Comparison of ENCODE assay signal across 15 cellular contexts in genomic region chr16:31711344-31711845, GRCh38.
DNase-seq lines count a peak whose midpoint lies in the region; ATAC-seq and TF ChIP-seq lines count a peak whose summit lies in the region.
"Had no signal": no experiment of that assay in that cellular context is flagged by ENCODE, and none has a peak within 500 bp of the region (broad histone marks: within the 10 kb centered on the region; RNA-seq: fewer than 3 reads in every experiment).

No MANE protein-coding gene starts in this region.

- H3K36me3 Mint-ChIP-seq in CD4-positive, alpha-beta memory T cell, result peaks cover 22 to 57% of the 10 kb centered on the region in 2 donors

- peaks cover 32% of the 10 kb centered on the region for H3K79me2 ChIP-seq in Loucy (ENCODE audit: insufficient read depth, low read length)

- CTCF ChIA-PET in CD4-positive, alpha-beta memory T cell (lab: Charles Lee; ENCODE audit: partially characterized antibody), result interaction anchor here (0.6 to 2.6 kb wide), 2 partner anchors 12 to 190 kb away, joined by 3 to 15 read pairs; no protein-coding TSS in a partner anchor

- no peaks in the 10 kb centered on the region for H3K9me3 ChIP-seq in CD4-positive, alpha-beta memory T cell (ENCODE audit: control insufficient read depth in 1 of 2, low read length in 2 of 2)
- no peaks in the 10 kb centered on the region for H3K9me3 ChIP-seq in Loucy (ENCODE audit: insufficient read depth, low read depth, low read length)
- H3K9me3 ChIP-seq: right atrium auricular region had no signal

- peaks cover 29 to 61% (median 48%) of the 10 kb centered on the region in 4 donors for H3K4me1 Mint-ChIP-seq in CD4-positive, alpha-beta memory T cell

- no peak for ATAC-seq in omental fat pad (ENCODE audit: low FRiP score)

- in situ Hi-C loops in KBM-7 (cut with MboI; ENCODE audit: low pct_unique_long_range_greater_than_20kb, low sequenced_read_pairs), result no loop called here

- H3K9me2 ChIP-seq in Loucy (replicated peaks; ENCODE audit: low read depth, low read length), result no peaks in the 10 kb centered on the region

- no peak overlapping the region for H2AFZ ChIP-seq in Loucy (ENCODE audit: low read length)

- peaks cover 16% of the 10 kb centered on the region for H4K20me1 ChIP-seq in Loucy (ENCODE audit: insufficient read depth, low read length, poor library complexity, severe bottlenecking)

- POLR2A ChIA-PET in CD4-positive, alpha-beta memory T cell (lab: Charles Lee; ENCODE audit: partially characterized antibody), result interaction anchor here (0.8 to 5.9 kb wide), 3 partner anchors 9 to 252 kb away, joined by 3 to 68 read pairs (median 3); partner anchors contain the start of genes ARMC5 and RUSF1

- no peaks in the 10 kb centered on the region for H3K9me3 Mint-ChIP-seq in CD4-positive, alpha-beta memory T cell

- DNase-seq in CD4-positive, alpha-beta memory T cell, result no peak
- DNase-seq in GM06990 (ENCODE audit: extremely low read depth, insufficient read length) (no peak), epithelial cell of proximal tubule (ENCODE audit: low read depth) (no peak), NCI-H526 (lab: John Stamatoyannopoulos, UW) (no peak), omental fat pad (ENCODE audit: low spot score) (no peak), KBM-7 (no peak)
- DNase-seq: activated effector memory CD4-positive, alpha-beta T cell treated with Interleukin-2 at 50 U/mL for 16 hours; DMS79 treated with DMSO at 0.1 percent for 48 hours; IMR-90; NCI-H1092 treated with DMSO at 0.1 percent for 48 hours; nephron progenitor cell; SHP77 treated with DMSO at 0.1 percent for 48 hours; substantia nigra had no signal

- no peak overlapping the region for H3K27ac ChIP-seq in CD4-positive, alpha-beta memory T cell (ENCODE audit: low read depth, low read length)
- H3K27ac ChIP-seq: right atrium auricular region had no signal

- H3K4me2 ChIP-seq in Loucy (ENCODE audit: low read depth, low read length, poor library complexity, severe bottlenecking), result no peak overlapping the region

- peaks cover 25% of the 10 kb centered on the region for H3K36me3 ChIP-seq in CD4-positive, alpha-beta memory T cell (ENCODE audit: insufficient read depth, low read length)
- H3K36me3 ChIP-seq in GM06990 (ENCODE audit: control insufficient read depth, insufficient read depth, low read length), result peaks cover 27% of the 10 kb centered on the region
- H3K36me3 ChIP-seq in Loucy (ENCODE audit: insufficient read depth, low read length), result peaks cover 10% of the 10 kb centered on the region; the same call in 1 of the 2 replicates

- no peaks in the 10 kb centered on the region for H3K27me3 ChIP-seq in CD4-positive, alpha-beta memory T cell (ENCODE audit: insufficient read depth, low read length)
- H3K27me3 ChIP-seq in GM06990 (replicated peaks; ENCODE audit: control insufficient read depth, insufficient read depth, low read length) (no peaks in the 10 kb centered on the region), Loucy (ENCODE audit: insufficient read depth, low read length, poor library complexity, severe bottlenecking) (no peaks in the 10 kb centered on the region)
- H3K27me3 ChIP-seq: right atrium auricular region had no signal

- peak overlapping the region in 3 of 8 donors; percentile 49 to 100 (median 52) for H3K4me3 Mint-ChIP-seq in CD4-positive, alpha-beta memory T cell

- peak; percentile 38 for TF ChIP-seq CTCF in GM06990 (IDR thresholded peaks at IDR 0.05; ENCODE audit: insufficient read depth, low read length, poor library complexity, severe bottlenecking)
- TF ChIP-seq CTCF in Loucy (conservative IDR thresholded peaks at IDR 0.05; ENCODE audit: low read length), result peak; percentile 49
- TF ChIP-seq CTCF in epithelial cell of proximal tubule (conservative IDR thresholded peaks at IDR 0.05; ENCODE audit: low read depth, low read length), result peak; percentile 12
- TF ChIP-seq CTCF in omental fat pad (IDR thresholded peaks at IDR 0.05), result no peak

- H3K4me3 ChIP-seq in CD4-positive, alpha-beta memory T cell (ENCODE audit: low read length in 2 of 2), result no peak overlapping the region
- H3K4me3 ChIP-seq in GM06990 (replicated peaks; ENCODE audit: low read depth, low read length) (no peak overlapping the region), Loucy (ENCODE audit: low read length, poor library complexity, severe bottlenecking) (no peak overlapping the region), epithelial cell of proximal tubule (ENCODE audit: low read depth, low read length) (no peak overlapping the region)
- H3K4me3 ChIP-seq: right atrium auricular region had no signal

- peaks cover 3% of the 10 kb centered on the region; the same call in 1 of the 2 replicates for H3F3A ChIP-seq in Loucy (ENCODE audit: low read depth)

- peak overlapping the region in 5 of 7 donors; percentile 4 to 79 (median 48) for H3K27ac Mint-ChIP-seq in CD4-positive, alpha-beta memory T cell
- H3K27ac Mint-ChIP-seq: nephron progenitor cell had no signal

- intact Hi-C loops in CD4-positive, alpha-beta memory T cell (cut with micrococcal nuclease), result loop anchor here (5.0 kb wide), 2 partner anchors 204 to 254 kb away; partner anchors contain the start of genes ARMC5 and RUSF1

- peaks cover 42% of the 10 kb centered on the region for H3K4me1 ChIP-seq in CD4-positive, alpha-beta memory T cell (ENCODE audit: insufficient read depth, low read length)
- peaks cover 42% of the 10 kb centered on the region for H3K4me1 ChIP-seq in Loucy (ENCODE audit: insufficient read depth, low read length, poor library complexity, severe bottlenecking)

- H3K27me3 Mint-ChIP-seq in CD4-positive, alpha-beta memory T cell, result no peaks in the 10 kb centered on the region

- H3K9ac ChIP-seq in Loucy (ENCODE audit: low read depth, low read length, poor library complexity, severe bottlenecking), result no peak overlapping the region

Comparison
In these comparisons a context has a peak if more than half of its experiments do, and no peak if none do; other contexts are left out.
1. CTCF ChIP-seq: peak in GM06990 (single experiment), Loucy (single experiment) and epithelial cell of proximal tubule (single experiment); none in omental fat pad (0 of 3).